7 cellular contexts compared by ENCODE assay signal in genomic region chr12:12641650-12642049, GRCh38.
"Had no signal": no experiment of that assay in that cellular context is flagged by ENCODE, and none has a peak within 500 bp of the region (broad histone marks: within the 10 kb centered on the region; RNA-seq: fewer than 3 reads in every experiment).

No MANE protein-coding gene starts in this region.

- ATAC-seq: GM23338 had no signal

- H2AFZ ChIP-seq: GM23338 had no signal

- DNase-seq: H9, HCEC 1CT, KG1 had no signal

- H3K27ac ChIP-seq: HL-60 had no signal

- FAIRE-seq: H1, H54 had no signal

- H3K4me3 ChIP-seq: GM23338 had no signal

- H3K4me2 ChIP-seq: GM23338 had no signal
